Comparison of ENCODE assay signal across 33 cellular contexts in the genomic region with DNA sequence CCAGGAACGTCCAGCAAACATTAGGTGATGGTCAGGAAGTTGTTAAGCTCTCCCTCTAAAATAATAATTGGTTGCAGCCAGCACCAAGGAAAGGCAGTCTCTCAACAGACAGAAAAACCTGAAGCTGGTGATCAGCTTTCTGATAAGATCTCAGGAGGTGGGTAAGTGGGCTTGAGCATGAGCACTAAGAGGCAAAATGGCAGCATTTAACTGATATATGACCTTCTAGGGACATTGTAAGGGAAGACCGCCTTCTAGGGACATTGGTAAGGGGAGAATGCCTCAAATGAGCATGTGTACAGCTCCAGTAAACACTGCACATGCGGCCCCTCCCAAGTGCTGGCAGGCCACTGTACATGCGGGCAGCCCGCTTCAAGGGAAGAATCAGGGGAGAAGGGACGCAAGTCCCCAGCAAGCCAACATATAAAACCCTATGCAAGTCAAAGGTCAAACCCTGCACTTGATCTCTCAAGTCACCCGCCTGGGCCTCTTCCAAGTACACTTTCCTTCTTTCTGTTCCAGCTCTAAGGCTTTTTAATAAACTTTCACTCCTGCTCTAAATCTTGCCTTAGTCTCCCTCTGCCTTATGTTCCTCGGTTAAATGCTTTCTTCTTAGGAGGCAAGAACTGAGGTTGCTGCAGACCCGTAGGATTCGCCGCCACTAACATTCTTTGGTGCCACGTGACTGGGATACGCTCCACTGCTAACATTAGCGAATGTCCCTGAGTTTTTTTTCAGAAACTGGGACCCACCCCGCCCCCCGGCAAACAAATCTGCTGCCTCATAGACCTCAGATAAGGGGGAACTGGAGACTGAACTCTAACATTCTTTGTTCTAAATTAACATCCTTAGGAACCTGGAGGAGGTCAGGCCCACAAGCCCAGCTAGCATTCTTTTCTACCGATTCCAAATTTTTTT.
"Had no signal": no experiment of that assay in that cellular context is flagged by ENCODE, and none has a peak within 500 bp of the region (broad histone marks: within the 10 kb centered on the region; RNA-seq: fewer than 3 reads in every experiment).

No MANE protein-coding gene starts in this region.

- H3K4me1 ChIP-seq: esophagus squamous epithelium, gastroesophageal sphincter had no signal

- H3K27ac ChIP-seq: brain microvascular endothelial cell, coronary artery, esophagus squamous epithelium, gastroesophageal sphincter had no signal

- FAIRE-seq: astrocyte, bronchial epithelial cell had no signal

- H3K4me1 Mint-ChIP-seq: activated CD4-positive, alpha-beta T cell treated with anti-CD3 and anti-CD28 coated beads, Interleukin-2, amount 10 ng/mL, durations not matched to agents 24 days and 14 days; activated CD8-positive, alpha-beta memory T cell treated with anti-CD3 and anti-CD28 coated beads, Interleukin-2, amount 10 ng/mL, durations not matched to agents 7 days and 5 days; central memory CD8-positive, alpha-beta T cell; T-cell had no signal

- H3K27me3 Mint-ChIP-seq: activated CD4-positive, alpha-beta memory T cell treated with anti-CD3 and anti-CD28 coated beads for 36 hours; activated CD8-positive, alpha-beta memory T cell treated with anti-CD3 and anti-CD28 coated beads, Interleukin-2, amount 10 ng/mL, durations not matched to agents 7 days and 5 days; activated naive CD8-positive, alpha-beta T cell; activated T-cell treated with anti-CD3 and anti-CD28 coated beads, Interleukin-2, amount 50 U/mL, for 24 hours; central memory CD8-positive, alpha-beta T cell; T-cell had no signal

- H3K36me3 Mint-ChIP-seq: activated CD4-positive, alpha-beta memory T cell treated with anti-CD3 and anti-CD28 coated beads for 36 hours; activated CD8-positive, alpha-beta memory T cell treated with anti-CD3 and anti-CD28 coated beads, Interleukin-2, amount 10 ng/mL, durations not matched to agents 7 days and 5 days; activated naive CD8-positive, alpha-beta T cell; T-cell had no signal

- H3K36me3 ChIP-seq: brain microvascular endothelial cell, esophagus squamous epithelium, gastroesophageal sphincter had no signal

- ATAC-seq: activated CD4-positive, alpha-beta T cell treated with anti-CD3 and anti-CD28 coated beads for 36 hours; activated CD8-positive, alpha-beta memory T cell treated with anti-CD3 and anti-CD28 coated beads, Interleukin-2, amount 10 ng/mL, durations not matched to agents 7 days and 5 days; activated CD8-positive, alpha-beta T cell treated with anti-CD3 and anti-CD28 coated beads, Interleukin-2, amount 10 ng/mL, durations not matched to agents 7 days and 5 days; activated T-cell treated with anti-CD3 and anti-CD28 coated beads, Interleukin-2, amount 50 U/mL, for 72 hours; effector memory CD8-positive, alpha-beta T cell; gastroesophageal sphincter; T-cell had no signal

- H3K27me3 ChIP-seq: brain microvascular endothelial cell, esophagus squamous epithelium, gastroesophageal sphincter had no signal

- H3K9me3 ChIP-seq: esophagus squamous epithelium, gastroesophageal sphincter had no signal

- H3K27ac Mint-ChIP-seq: activated CD4-positive, alpha-beta memory T cell treated with anti-CD3 and anti-CD28 coated beads for 36 hours; activated CD4-positive, alpha-beta T cell treated with anti-CD3 and anti-CD28 coated beads for 36 hours; activated CD4-positive, alpha-beta T cell treated with anti-CD3 and anti-CD28 coated beads, Interleukin-2, amount 10 ng/mL, durations not matched to agents 24 days and 14 days; activated CD8-positive, alpha-beta memory T cell treated with anti-CD3 and anti-CD28 coated beads, Interleukin-2, amount 10 ng/mL, durations not matched to agents 7 days and 5 days; activated CD8-positive, alpha-beta T cell treated with anti-CD3 and anti-CD28 coated beads, Interleukin-2, amount 10 ng/mL, durations not matched to agents 7 days and 5 days; activated naive CD8-positive, alpha-beta T cell; activated T-cell treated with anti-CD3 and anti-CD28 coated beads, Interleukin-2, amount 50 U/mL, for 24 hours; activated T-cell treated with anti-CD3 and anti-CD28 coated beads, Interleukin-2, amount 50 U/mL, for 72 hours; effector memory CD8-positive, alpha-beta T cell; T-cell; T-helper 1 cell treated with Interleukin-12 subunit alpha and Interleukin-12 subunit beta and Interleukin-4 antibody, amounts not matched to agents 30 μg/mL and 1 μg/mL, for 36 hours had no signal

- H3K4me3 Mint-ChIP-seq: activated CD4-positive, alpha-beta memory T cell treated with anti-CD3 and anti-CD28 coated beads for 36 hours; activated CD4-positive, alpha-beta T cell treated with anti-CD3 and anti-CD28 coated beads for 36 hours; activated CD4-positive, alpha-beta T cell treated with anti-CD3 and anti-CD28 coated beads, Interleukin-2, amount 10 ng/mL, durations not matched to agents 24 days and 14 days; activated CD8-positive, alpha-beta memory T cell treated with anti-CD3 and anti-CD28 coated beads, Interleukin-2, amount 10 ng/mL, durations not matched to agents 7 days and 5 days; activated CD8-positive, alpha-beta T cell treated with anti-CD3 and anti-CD28 coated beads, Interleukin-2, amount 10 ng/mL, durations not matched to agents 7 days and 5 days; activated naive CD8-positive, alpha-beta T cell; activated T-cell treated with anti-CD3 and anti-CD28 coated beads, Interleukin-2, amount 50 U/mL, for 24 hours; activated T-cell treated with anti-CD3 and anti-CD28 coated beads, Interleukin-2, amount 50 U/mL, for 72 hours; central memory CD8-positive, alpha-beta T cell; effector memory CD8-positive, alpha-beta T cell; T-cell; T-helper 1 cell treated with Interleukin-12 subunit alpha and Interleukin-12 subunit beta and Interleukin-4 antibody, amounts not matched to agents 30 μg/mL and 1 μg/mL, for 36 hours had no signal

- DNase-seq: activated CD4-positive, alpha-beta memory T cell treated with anti-CD3 and anti-CD28 coated beads for 36 hours; activated CD4-positive, alpha-beta T cell treated with anti-CD3 and anti-CD28 coated beads for 36 hours; activated CD4-positive, alpha-beta T cell treated with anti-CD3 and anti-CD28 coated beads, Interleukin-2, amount 10 ng/mL, durations not matched to agents 24 days and 14 days; activated CD4-positive, CD25-positive, alpha-beta regulatory T cell; activated CD4-positive, CD25-positive, alpha-beta regulatory T cell treated with anti-CD3 and anti-CD28 coated beads, Interleukin-2, amount 50 U/mL, for 72 hours; activated CD8-positive, alpha-beta memory T cell treated with anti-CD3 and anti-CD28 coated beads, Interleukin-2, amount 10 ng/mL, durations not matched to agents 7 days and 5 days; activated CD8-positive, alpha-beta memory T cell treated with anti-CD3 and anti-CD28 coated beads, Interleukin-2, amount 50 U/mL, for 4 hours; activated CD8-positive, alpha-beta T cell treated with anti-CD3 and anti-CD28 coated beads, Interleukin-2, amount 10 ng/mL, durations not matched to agents 7 days and 5 days; activated gamma-delta T cell treated with Interleukin-2 at 50 U/mL for 16 hours; activated naive CD4-positive, alpha-beta T cell treated with anti-CD3 and anti-CD28 coated beads, Interleukin-2, amount 50 U/mL, for 16 hours; activated naive CD4-positive, alpha-beta T cell treated with Interleukin-2 at 50 U/mL for 16 hours; activated T-cell treated with anti-CD3 and anti-CD28 coated beads for 4 hours; activated T-cell treated with anti-CD3 and anti-CD28 coated beads, Interleukin-2, amount 50 U/mL, for 24 hours; activated T-cell treated with anti-CD3 and anti-CD28 coated beads, Interleukin-2, amount 50 U/mL, for 72 hours; amniotic stem cell; anterior cingulate cortex; brain microvascular endothelial cell; dermis blood vessel endothelial cell; effector CD4-positive, alpha-beta T cell; effector memory CD8-positive, alpha-beta T cell; erythroblast; esophagus squamous epithelium; foreskin melanocyte; SW 1271; T-cell; T1000 had no signal

- H3K9me3 Mint-ChIP-seq: activated CD4-positive, alpha-beta memory T cell treated with anti-CD3 and anti-CD28 coated beads for 36 hours; activated T-cell treated with anti-CD3 and anti-CD28 coated beads, Interleukin-2, amount 50 U/mL, for 24 hours; central memory CD8-positive, alpha-beta T cell; effector memory CD8-positive, alpha-beta T cell had no signal

- H3K4me3 ChIP-seq: coronary artery, esophagus squamous epithelium, gastroesophageal sphincter had no signal
